ENCODE assay signal across 8 cellular contexts in genomic region chr2:126656311-126657145, GRCh38. TPM values are rescaled to one million over a fixed set of nuclear protein-coding genes. Genes with fewer than 3 reads are reported as not detected.
A peak's percentile ranks its signal among the peaks of the same experiment; 100 is the strongest.
DNase-seq lines count a peak whose midpoint lies in the region; ATAC-seq and TF ChIP-seq lines count a peak whose summit lies in the region.

No MANE protein-coding gene starts in this region.

- peak overlapping the region; percentile 63 for H3K4me3 ChIP-seq in HUES48 (ENCODE audit: low read depth, low read length)
- H3K4me3 ChIP-seq in neuron (ENCODE audit: low read length), result peak overlapping the region; percentile 88

- POLR2A ChIA-PET in CD4-positive, alpha-beta T cell (lab: Charles Lee), result interaction anchor here (0.8 to 1.4 kb wide), 4 partner anchors 21 to 128 kb away, joined by 3 to 10 read pairs (median 4); no protein-coding TSS in a partner anchor

- H3K4me1 ChIP-seq in HUES48 (ENCODE audit: control insufficient read depth, insufficient read depth, low read length) (peaks cover 38% of the 10 kb centered on the region), neuron (ENCODE audit: insufficient read depth, low read length) (peaks cover 30% of the 10 kb centered on the region)

- intact Hi-C loops in CD4-positive, alpha-beta T cell (cut with DNase I, micrococcal nuclease), result loop anchor here (1.0 to 10.0 kb wide), 7 partner anchors 106 to 1668 kb away; no protein-coding TSS in a partner anchor

- H3K27ac Mint-ChIP-seq in CD4-positive, alpha-beta T cell, result peak overlapping the region; percentile 98

- H3K9me3 ChIP-seq in CD4-positive, alpha-beta T cell (ENCODE audit: control insufficient read depth, low read length), result no peaks in the 10 kb centered on the region
- H3K9me3 ChIP-seq in HUES48 (ENCODE audit: control insufficient read depth, insufficient read depth, low read length) (no peaks in the 10 kb centered on the region), neuron (ENCODE audit: low read length) (no peaks in the 10 kb centered on the region)

- peak overlapping the region; percentile 62 for H3K9ac ChIP-seq in HUES48 (ENCODE audit: low read depth, low read length)

- H3K4me3 Mint-ChIP-seq in CD4-positive, alpha-beta T cell, result peak overlapping the region; percentile 100
- H3K4me3 Mint-ChIP-seq in activated T-cell treated with anti-CD3 and anti-CD28 coated beads, Interleukin-2, amount 50 U/mL, for 4 hours, result peak overlapping the region; percentile 96

- no peak for TF ChIP-seq CTCF in CD4-positive, alpha-beta T cell (IDR thresholded peaks at IDR 0.05)

- H3K36me3 ChIP-seq in HUES48 (ENCODE audit: control insufficient read depth, insufficient read depth, low read length), result no peaks in the 10 kb centered on the region
- peaks cover 6% of the 10 kb centered on the region for H3K36me3 ChIP-seq in neuron (ENCODE audit: insufficient read depth, low read length)

- H3K27me3 ChIP-seq in CD4-positive, alpha-beta T cell (ENCODE audit: control insufficient read depth, insufficient read depth, low read length), result no peaks in the 10 kb centered on the region
- H3K27me3 ChIP-seq in HUES48 (ENCODE audit: control insufficient read depth, insufficient read depth, low read length) (peaks cover 22% of the 10 kb centered on the region), neuron (ENCODE audit: insufficient read depth, low read length) (no peaks in the 10 kb centered on the region)

- ATAC-seq in CD4-positive, alpha-beta T cell (ENCODE audit: poor library complexity), result peak; percentile 10
- peak; percentile 28 for ATAC-seq in GM21515 (IDR thresholded peaks at IDR 0.05; ENCODE audit: unreplicated experiment)
- ATAC-seq in activated T-cell treated with anti-CD3 and anti-CD28 coated beads, Interleukin-2, amount 50 U/mL, for 4 hours, result peak; percentile 54 to 64

- peaks cover 65% of the 10 kb centered on the region for H3K4me1 Mint-ChIP-seq in CD4-positive, alpha-beta T cell (ENCODE audit: low read depth)
- peaks cover 54% of the 10 kb centered on the region for H3K4me1 Mint-ChIP-seq in activated T-cell treated with anti-CD3 and anti-CD28 coated beads, Interleukin-2, amount 50 U/mL, for 4 hours (ENCODE audit: low read depth)

- H3K9me3 Mint-ChIP-seq in CD4-positive, alpha-beta T cell, result no peaks in the 10 kb centered on the region
- no peaks in the 10 kb centered on the region for H3K9me3 Mint-ChIP-seq in activated T-cell treated with anti-CD3 and anti-CD28 coated beads, Interleukin-2, amount 50 U/mL, for 4 hours

- peak overlapping the region; percentile 81 for H2AFZ ChIP-seq in neuron (ENCODE audit: low read depth, low read length)

- peak overlapping the region; percentile 81 for H3K27ac ChIP-seq in CD4-positive, alpha-beta T cell (ENCODE audit: low read depth, low read length)
- peak overlapping the region; percentile 74 for H3K27ac ChIP-seq in HUES48 (ENCODE audit: low read depth, low read length)

- CTCF ChIA-PET in CD4-positive, alpha-beta T cell (lab: Charles Lee), result interaction anchor here (0.8 kb wide), 1 partner anchor 128 kb away, joined by 3 read pairs; no protein-coding TSS in a partner anchor

- H3K27me3 Mint-ChIP-seq in CD4-positive, alpha-beta T cell, result no peaks in the 10 kb centered on the region
- H3K27me3 Mint-ChIP-seq in activated T-cell treated with anti-CD3 and anti-CD28 coated beads, Interleukin-2, amount 50 U/mL, for 4 hours (ENCODE audit: low read depth), result no peaks in the 10 kb centered on the region

- peak in 6 of 10 experiments; percentile 30 to 61 (median 35) for DNase-seq in CD4-positive, alpha-beta T cell
- peak; percentile 38 for DNase-seq in activated T-cell treated with anti-CD3 and anti-CD28 coated beads, Interleukin-2, amount 50 U/mL, for 4 hours
- DNase-seq in fibroblast of peridontal ligament (ENCODE audit: extremely low read depth), result peak; percentile 58
- DNase-seq in mucosa of gallbladder (ENCODE audit: low spot score), result no peak
- no peak for DNase-seq in kidney glomerular epithelial cell (lab: John Stamatoyannopoulos, UW)

- H3K36me3 Mint-ChIP-seq in CD4-positive, alpha-beta T cell (ENCODE audit: low read depth), result peaks cover 38% of the 10 kb centered on the region
- H3K36me3 Mint-ChIP-seq in activated T-cell treated with anti-CD3 and anti-CD28 coated beads, Interleukin-2, amount 50 U/mL, for 4 hours (ENCODE audit: insufficient read depth), result peaks cover 4% of the 10 kb centered on the region

RNA-seq across cellular contexts. Expression of gene GYPC, which starts 0.6 kb away (rescaled TPM):
- total RNA-seq in CD4-positive, alpha-beta T cell, result 100 to 1,000 TPM; 148 to 157 TPM
- total RNA-seq in activated T-cell treated with anti-CD3 and anti-CD28 coated beads, Interleukin-2, amount 50 U/mL, for 4 hours, result 10 to 100 TPM; 85.2 to 98.3 (median 93.4) TPM
- 51.1 TPM for total RNA-seq in mucosa of gallbladder

Comparison
In these comparisons a context has a peak if more than half of its experiments do, and no peak if none do; other contexts are left out.
1. DNase-seq: peak in CD4-positive, alpha-beta T cell (6 of 10), activated T-cell treated with anti-CD3 and anti-CD28 coated beads, Interleukin-2, amount 50 U/mL, for 4 hours (single experiment) and fibroblast of peridontal ligament (single experiment); none in mucosa of gallbladder (single experiment) and kidney glomerular epithelial cell (single experiment).
2. Peak in every context shown above with its lines, with median percentiles within 50 percentile points of each other: ATAC-seq.